Comparison of ENCODE assay signal across 14 cellular contexts in genomic region chr12:103085541-103085940, GRCh38.
A peak's percentile ranks its signal among the peaks of the same experiment; 100 is the strongest.
DNase-seq lines count a peak whose midpoint lies in the region; ATAC-seq, FAIRE-seq and TF ChIP-seq lines count a peak whose summit lies in the region.
"Had no signal": no experiment of that assay in that cellular context is flagged by ENCODE, and none has a peak within 500 bp of the region (broad histone marks: within the 10 kb centered on the region; RNA-seq: fewer than 3 reads in every experiment).

No MANE protein-coding gene starts in this region.

- H3K4me2 ChIP-seq in KMS-11, result peak overlapping the region; percentile 17; the same call in 1 of the 2 replicates

- H3K27ac ChIP-seq in KMS-11 (no peak overlapping the region), stomach (no peak overlapping the region)
- H3K27ac ChIP-seq: cardiac muscle cell had no signal

- no peak overlapping the region for H3K4me3 ChIP-seq in KMS-11 (IDR thresholded peaks at IDR 0.05; ENCODE audit: insufficient read depth, low read depth, low read length)
- H3K4me3 ChIP-seq in stomach, result no peak overlapping the region
- H3K4me3 ChIP-seq: cardiac muscle cell had no signal

- peaks cover 10% of the 10 kb centered on the region for H3K4me1 ChIP-seq in KMS-11 (ENCODE audit: low read depth, poor library complexity, severe bottlenecking)
- no peaks in the 10 kb centered on the region for H3K4me1 ChIP-seq in stomach

- H4K20me1 ChIP-seq in KMS-11 (ENCODE audit: insufficient read depth), result no peaks in the 10 kb centered on the region

- ATAC-seq in GM19023 (IDR thresholded peaks at IDR 0.05; ENCODE audit: unreplicated experiment) (peak; percentile 78), HG02678 (IDR thresholded peaks at IDR 0.05; ENCODE audit: unreplicated experiment) (peak; percentile 92), HG03039 (IDR thresholded peaks at IDR 0.05; ENCODE audit: unreplicated experiment) (no peak)

- TF ChIP-seq CTCF in KMS-11 (conservative IDR thresholded peaks at IDR 0.05; ENCODE audit: low read depth, low read length), result no peak
- TF ChIP-seq CTCF in stomach (IDR thresholded peaks at IDR 0.05), result no peak

- peaks cover 0 to 8% (median 2%) of the 10 kb centered on the region in 4 donors for H3K9me3 ChIP-seq in stomach

- H3K79me2 ChIP-seq in KMS-11 (ENCODE audit: insufficient read depth, low read depth), result no peaks in the 10 kb centered on the region

- no peaks in the 10 kb centered on the region for H3K36me3 ChIP-seq in KMS-11 (ENCODE audit: insufficient read depth)
- no peaks in the 10 kb centered on the region for H3K36me3 ChIP-seq in stomach
- H3K36me3 ChIP-seq: cardiac muscle cell had no signal

- WGBS in stomach, 5 donors, result 74 to 91% (median 85%) methylated on average over 5 of the region's 5 CpGs

- H2AFZ ChIP-seq in KMS-11 (ENCODE audit: low read depth), result no peak overlapping the region

- no peak for TF ChIP-seq POLR2A in stomach (IDR thresholded peaks at IDR 0.05)

- TF ChIP-seq EP300 in stomach (IDR thresholded peaks at IDR 0.05), result no peak

- intact Hi-C loops in stomach (cut with DNase I; ENCODE audit: low total_unique reads), result no loop called here

- no peak for FAIRE-seq in HTR-8/SVneo (lab: Jason Lieb, UNC)

- H3K9ac ChIP-seq in KMS-11, result no peak overlapping the region

- H3K27me3 ChIP-seq in KMS-11 (ENCODE audit: insufficient read depth, low read depth) (no peaks in the 10 kb centered on the region), stomach (no peaks in the 10 kb centered on the region)
- H3K27me3 ChIP-seq: cardiac muscle cell had no signal

- DNase-seq in NCI-H748 (lab: John Stamatoyannopoulos, UW; ENCODE audit: unreplicated experiment) (peak; percentile 91), HTR-8/SVneo (ENCODE audit: insufficient read length, low spot score) (no peak), cerebellar nuclear complex (lab: John Stamatoyannopoulos, UW) (no peak), stomach (no peak)
- DNase-seq: activated naive CD8-positive, alpha-beta T cell treated with anti-CD3 and anti-CD28 coated beads, Interleukin-2, amount 10 ng/mL, durations not matched to agents 7 days and 5 days; naive B cell; NCI-H526 treated with DMSO at 0.1 percent for 48 hours; Right ventricle myocardium superior; stimulated activated CD4-positive, alpha-beta T cell treated with anti-CD3 and anti-CD28 coated beads, Interleukin-15, amount 100 ng/mL, for 24 hours had no signal
